Comparison of ENCODE assay signal across 1 cellular context in genomic region chr17:49280918-49281317, GRCh38.
TF ChIP-seq lines count a peak whose summit lies in the region.

No MANE protein-coding gene starts in this region.

TF ChIP-seq in HepG2, 621 proteins besides CTCF, POLR2A, EP300 and RAD21:
- 0 out of 2 replicates have a peak, but pooled peaks have one; percentile 29 for TF ChIP-seq NR2F6 (IDR thresholded peaks at IDR 0.05)
- TF ChIP-seq NR2F6 (CRISPR knock-in tag; IDR thresholded peaks at IDR 0.05) = no peak
- no peak for TF ChIP-seq ZBTB1 (CRISPR knock-in tag; IDR thresholded peaks at IDR 0.05; ENCODE audit: borderline replicate concordance)
